Comparison of ENCODE assay signal across 8 cellular contexts in genomic region chr6:146913842-146914562, GRCh38.
DNase-seq lines count a peak whose midpoint lies in the region; ATAC-seq, FAIRE-seq and TF ChIP-seq lines count a peak whose summit lies in the region.

No MANE protein-coding gene starts in this region.

- H3K79me2 ChIP-seq in keratinocyte (ENCODE audit: control insufficient read depth, insufficient read depth, low read length) = no peaks in the 10 kb centered on the region

- peak overlapping the region; percentile 70 for H2AFZ ChIP-seq in keratinocyte (ENCODE audit: control insufficient read depth, low read length)

- peak overlapping the region; percentile 23 for H3K4me3 ChIP-seq in choroid plexus epithelial cell (ENCODE audit: low read depth, low read length)
- H3K4me3 ChIP-seq in keratinocyte (ENCODE audit: control insufficient read depth in 2 of 3, extremely low read depth in 1 of 3, insufficient read depth in 2 of 3, low read depth in 1 of 3, low read length in 3 of 3) = peak overlapping the region; percentile 35 to 70 (median 65)

- DNase-seq in GOT3 (lab: John Stamatoyannopoulos, UW) (peak; percentile 80), OCI-M1 (lab: John Stamatoyannopoulos, UW) (peak; percentile 97), choroid plexus epithelial cell (ENCODE audit: low read depth) (peak; percentile 99), keratinocyte (ENCODE audit: low read depth, low spot score) (peak; percentile 94), smooth muscle cell of the brain vasculature (ENCODE audit: low read depth, low spot score) (peak; percentile 93), NCI-H1930 (lab: John Stamatoyannopoulos, UW) (no peak)

- no peaks in the 10 kb centered on the region for H4K20me1 ChIP-seq in keratinocyte (ENCODE audit: control insufficient read depth, extremely low read depth, insufficient read depth, low read length)

- H3K27ac ChIP-seq in keratinocyte (ENCODE audit: control insufficient read depth, insufficient read depth, low read length) = peak overlapping the region; percentile 98

- no peak for ATAC-seq in HG03460 (IDR thresholded peaks at IDR 0.05; ENCODE audit: unreplicated experiment)
- no peak for ATAC-seq in GM18517 (IDR thresholded peaks at IDR 0.05; ENCODE audit: unreplicated experiment)

- H3K27me3 ChIP-seq in keratinocyte (ENCODE audit: control insufficient read depth, extremely low read depth, insufficient read depth, low read length) = no peaks in the 10 kb centered on the region

- peak overlapping the region; percentile 77 for H3K9ac ChIP-seq in keratinocyte (ENCODE audit: control insufficient read depth, extremely low read depth, insufficient read depth, low read length)

- no peaks in the 10 kb centered on the region for H3K36me3 ChIP-seq in keratinocyte (ENCODE audit: control insufficient read depth in 2 of 2, extremely low read depth in 1 of 2, insufficient read depth in 2 of 2, low read length in 2 of 2)

- FAIRE-seq in keratinocyte (lab: Jason Lieb, UNC) = peak; percentile 53

- H3K4me1 ChIP-seq in keratinocyte (ENCODE audit: control insufficient read depth, extremely low read depth, insufficient read depth, low read length) = peaks cover 42% of the 10 kb centered on the region

- peak overlapping the region; percentile 97 for H3K4me2 ChIP-seq in keratinocyte (ENCODE audit: control insufficient read depth, extremely low read depth, insufficient read depth, low read depth, low read length)

- TF ChIP-seq CTCF in choroid plexus epithelial cell (conservative IDR thresholded peaks at IDR 0.05; ENCODE audit: low read depth, low read length) (peak; percentile 13), keratinocyte (optimal IDR thresholded peaks at IDR 0.05 in 1 of 3, IDR thresholded peaks at IDR 0.05 in 1 of 3, conservative IDR thresholded peaks at IDR 0.05 in 1 of 3; ENCODE audit: extremely low read depth in 1 of 3, insufficient read depth in 2 of 3, low read length in 3 of 3) (no peak)

- H3K9me1 ChIP-seq in keratinocyte (ENCODE audit: control insufficient read depth, extremely low read depth, insufficient read depth, low read length) = no peaks in the 10 kb centered on the region

- dilution Hi-C loops in keratinocyte (cut with MboI; ENCODE audit: extremely low pct_ligation_motif_present, low sequenced_read_pairs) = no loop called here

- H3K9me3 ChIP-seq in keratinocyte (ENCODE audit: control insufficient read depth, low read depth, low read length) = no peaks in the 10 kb centered on the region

Comparison
In these comparisons a context has a peak if more than half of its experiments do, and no peak if none do; other contexts are left out.
1. DNase-seq: peak in GOT3 (single experiment), OCI-M1 (single experiment), choroid plexus epithelial cell (single experiment), keratinocyte (single experiment) and smooth muscle cell of the brain vasculature (single experiment); none in NCI-H1930 (0 of 2).